8 cellular contexts compared by ENCODE assay signal in the genomic region with DNA sequence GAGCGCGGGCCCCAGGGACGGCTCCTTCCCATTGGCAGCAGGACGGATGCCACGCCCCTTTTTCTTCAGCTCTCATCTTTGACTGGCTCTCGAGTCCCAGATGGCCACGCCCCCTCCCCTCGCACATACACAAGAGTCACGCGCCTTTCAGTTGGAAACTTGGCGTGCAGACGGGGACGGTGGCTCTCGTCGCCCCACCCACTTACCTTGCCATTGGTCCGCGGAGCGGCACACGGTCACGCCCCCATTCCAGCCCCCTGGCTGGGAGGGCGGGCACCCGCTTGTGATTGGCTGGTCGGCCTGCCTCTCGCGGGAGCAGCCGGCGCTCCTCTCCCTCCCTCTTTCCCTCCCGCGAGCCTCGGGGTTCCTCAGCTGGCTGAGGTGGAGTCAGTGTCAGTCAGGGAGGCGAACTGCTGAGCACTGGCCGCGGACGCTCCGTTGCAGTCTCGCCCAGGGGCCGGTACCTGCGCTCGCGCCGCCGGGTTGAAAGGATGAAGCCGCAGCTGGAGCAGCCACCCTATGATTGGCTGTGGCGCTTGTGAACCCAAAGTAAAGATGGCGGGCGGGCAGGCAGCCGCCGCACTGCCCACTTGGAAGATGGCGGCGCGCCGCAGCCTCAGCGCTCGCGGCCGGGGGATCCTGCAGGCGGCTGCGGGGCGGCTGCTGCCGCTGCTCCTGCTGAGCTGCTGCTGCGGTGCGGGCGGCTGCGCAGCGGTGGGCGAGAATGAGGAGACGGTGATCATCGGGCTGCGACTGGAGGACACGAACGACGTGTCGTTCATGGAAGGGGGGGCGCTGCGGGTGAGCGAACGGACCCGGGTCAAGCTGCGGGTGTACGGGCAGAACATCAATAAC. TPM values are rescaled to one million over a fixed set of nuclear protein-coding genes. Genes with fewer than 3 reads are reported as not detected.
DNase-seq lines count a peak whose midpoint lies in the region; ATAC-seq, FAIRE-seq and TF ChIP-seq lines count a peak whose summit lies in the region.

A gene (plus strand): TSS at position 333 of the 855 bp plus-strand sequence. CDS start 187 bp downstream, at position 520.

- H3K4me3 ChIP-seq in WERI-Rb-1 (ENCODE audit: low read depth, low read length) (peak within 1 kb of the TSS; percentile 77), bronchial epithelial cell (ENCODE audit: low read depth, low read length) (peak within 1 kb of the TSS; percentile 96), iPS-20b (ENCODE audit: low read length) (peak within 1 kb of the TSS; percentile 75), skeletal muscle tissue (ENCODE audit: low read length in 3 of 3) (peak within 1 kb of the TSS; percentile 92 to 99 (median 94))

- H3K9ac ChIP-seq in iPS-20b (ENCODE audit: low read depth, low read length): peak within 1 kb of the TSS; percentile 81; the same call in 1 of the 2 replicates
- H3K9ac ChIP-seq in skeletal muscle tissue (ENCODE audit: low read depth in 1 of 3, low read length in 3 of 3): peak within 1 kb of the TSS; percentile 81 to 93 (median 87)

- H3K27ac ChIP-seq in WERI-Rb-1 (peak within 1 kb of the TSS; percentile 72), iPS-20b (ENCODE audit: low read length) (peak within 1 kb of the TSS; percentile 23), skeletal muscle tissue (ENCODE audit: low read depth, low read length) (peak within 1 kb of the TSS; percentile 98)

- ATAC-seq in GM18907 (IDR thresholded peaks at IDR 0.05; ENCODE audit: unreplicated experiment) (peak; percentile 90), HG03139 (IDR thresholded peaks at IDR 0.05; ENCODE audit: unreplicated experiment) (peak; percentile 89)

- H3K27me3 ChIP-seq in WERI-Rb-1 (ENCODE audit: insufficient read depth, low read depth, severe bottlenecking) (no peaks in the 10 kb centered on the region), bronchial epithelial cell (ENCODE audit: control insufficient read depth, insufficient read depth, low read length) (peaks cover 7% of the 10 kb centered on the region), iPS-20b (ENCODE audit: insufficient read depth, low read length) (peaks cover 32% of the 10 kb centered on the region), skeletal muscle tissue (ENCODE audit: control insufficient read depth in 3 of 3, insufficient read depth in 3 of 3, low read length in 3 of 3) (no peaks in the 10 kb centered on the region)

- H3K9me3 ChIP-seq in WERI-Rb-1 (ENCODE audit: severe bottlenecking) (no peaks in the 10 kb centered on the region), iPS-20b (ENCODE audit: insufficient read depth, low read depth, low read length) (no peaks in the 10 kb centered on the region), skeletal muscle tissue (ENCODE audit: control insufficient read depth in 3 of 3, low read length in 3 of 3) (no peaks in the 10 kb centered on the region)

- TF ChIP-seq CTCF in WERI-Rb-1 (IDR thresholded peaks at IDR 0.05; ENCODE audit: low read depth, low read length) (no peak), bronchial epithelial cell (IDR thresholded peaks at IDR 0.05; ENCODE audit: insufficient read depth, low read length, severe bottlenecking) (no peak)

- H3K4me1 ChIP-seq in iPS-20b (ENCODE audit: insufficient read depth, low read length) (peaks cover 12% of the 10 kb centered on the region; the same call in 1 of the 2 replicates), skeletal muscle tissue (ENCODE audit: control insufficient read depth in 3 of 3, insufficient read depth in 3 of 3, low read length in 3 of 3) (peaks cover 22 to 30% (median 22%) of the 10 kb centered on the region in 3 donors)

- H3K36me3 ChIP-seq in WERI-Rb-1: no peaks in the 10 kb centered on the region
- H3K36me3 ChIP-seq in bronchial epithelial cell (ENCODE audit: control insufficient read depth, insufficient read depth, low read length): no peaks in the 10 kb centered on the region
- no peaks in the 10 kb centered on the region for H3K36me3 ChIP-seq in iPS-20b (ENCODE audit: insufficient read depth, low read depth, low read length)
- H3K36me3 ChIP-seq in skeletal muscle tissue (ENCODE audit: control insufficient read depth in 3 of 3, insufficient read depth in 3 of 3, low read length in 3 of 3): no peaks in the 10 kb centered on the region

- no peak for FAIRE-seq in bronchial epithelial cell (lab: Jason Lieb, UNC)

- peak; percentile 99 for DNase-seq in AG08395 (ENCODE audit: low spot score)
- peak; percentile 94 for DNase-seq in NCI-H2196 treated with DMSO at 0.1 percent for 48 hours (lab: John Stamatoyannopoulos, UW; ENCODE audit: unreplicated experiment)
- peak; percentile 100 for DNase-seq in WERI-Rb-1
- peak; percentile 99 for DNase-seq in bronchial epithelial cell (ENCODE audit: low read depth)

RNA-seq across cellular contexts. Expression of the gene that starts here (rescaled TPM):
- total RNA-seq in bronchial epithelial cell (3.7 and 3.9 TPM in 2 replicates), skeletal muscle tissue (2.1 TPM)

Comparison
In these comparisons a context has a peak if more than half of its experiments do, and no peak if none do; other contexts are left out.
1. Peak in every context shown above with its lines: DNase-seq, ATAC-seq, H3K4me3 ChIP-seq and H3K27ac ChIP-seq.
2. H3K27ac ChIP-seq: peak in every context shown above with its lines; median percentile 98 in skeletal muscle tissue; 72 in WERI-Rb-1; 23 in iPS-20b.